ENCODE assay signal across 27 cellular contexts in genomic region chr9:111474385-111474784, GRCh38. TPM values are rescaled to one million over a fixed set of nuclear protein-coding genes. Genes with fewer than 3 reads are reported as not detected.
A peak's percentile ranks its signal among the peaks of the same experiment; 100 is the strongest.
DNase-seq lines count a peak whose midpoint lies in the region; ATAC-seq, FAIRE-seq and TF ChIP-seq lines count a peak whose summit lies in the region.
"Had no signal": no experiment of that assay in that cellular context is flagged by ENCODE, and none has a peak within 500 bp of the region (broad histone marks: within the 10 kb centered on the region; RNA-seq: fewer than 3 reads in every experiment).

No MANE protein-coding gene starts in this region.

- peaks cover 47 to 71% of the 10 kb centered on the region in 2 donors for H3K4me1 Mint-ChIP-seq in immature natural killer cell

- H3K4me3 Mint-ChIP-seq in immature natural killer cell = peak overlapping the region in 1 of 5 donors; percentile 19
- H3K4me3 Mint-ChIP-seq: activated CD4-positive, alpha-beta T cell treated with anti-CD3 and anti-CD28 coated beads for 36 hours; activated naive CD4-positive, alpha-beta T cell treated with anti-CD3 and anti-CD28 coated beads, Interleukin-2, amount 10 ng/mL, durations not matched to agents 7 days and 5 days; B cell; T-helper 17 cell had no signal

- H3K27ac ChIP-seq in HepG2 (ENCODE audit: extremely low read length, insufficient read depth, low read length) (peak overlapping the region; percentile 6), skeletal muscle tissue (ENCODE audit: low read depth, low read length) (peak overlapping the region; percentile 16)
- H3K27ac ChIP-seq: KMS-11, SK-N-MC, transverse colon had no signal

- no peak for TF ChIP-seq EP300 in HepG2 (IDR thresholded peaks at IDR 0.05; ENCODE audit: low read depth in 2 of 2, low read length in 2 of 2)
- no peak for TF ChIP-seq EP300 in HepG2 (CRISPR knock-in tag; IDR thresholded peaks at IDR 0.05; ENCODE audit: borderline replicate concordance)

- H3K9ac ChIP-seq in HepG2 (ENCODE audit: insufficient read depth, low read depth, low read length) = no peak overlapping the region
- H3K9ac ChIP-seq in skeletal muscle tissue (ENCODE audit: low read depth in 1 of 3, low read length in 3 of 3) = no peak overlapping the region
- H3K9ac ChIP-seq: KMS-11 had no signal

- H3K36me3 Mint-ChIP-seq in immature natural killer cell = no peaks in the 10 kb centered on the region

- peak; percentile 28 for DNase-seq in NCI-H510A treated with DMSO at 0.1 percent for 48 hours (lab: John Stamatoyannopoulos, UW)
- DNase-seq in NCI-H510A (lab: John Stamatoyannopoulos, UW) = no peak
- DNase-seq in NCI-H2171 (lab: John Stamatoyannopoulos, UW) = peak; percentile 10
- DNase-seq in HepG2 (ENCODE audit: low spot score) = peak; percentile 82
- DNase-seq in RPMI8226 = no peak
- no peak for DNase-seq in SIG-M5 treated with dmso at 0.1 percent for 504 hours (lab: John Stamatoyannopoulos, UW; ENCODE audit: unreplicated experiment)
- DNase-seq in immature natural killer cell = no peak
- DNase-seq: activated CD4-positive, alpha-beta T cell treated with anti-CD3 and anti-CD28 coated beads for 36 hours; activated naive CD4-positive, alpha-beta T cell treated with anti-CD3 and anti-CD28 coated beads, Interleukin-2, amount 10 ng/mL, durations not matched to agents 7 days and 5 days; amniotic stem cell; effector memory CD4-positive, alpha-beta T cell; erythroblast; left cardiac atrium; mesenchymal stem cell; NCI-H1694 treated with DMSO at 0.1 percent for 48 hours; NCI-H446; retina; stimulated activated naive CD8-positive, alpha-beta T cell treated with anti-CD3 and anti-CD28 coated beads, Interleukin-15, Interleukin-2, amounts not matched to agents 100 U/mL and 50 U/mL, for 24 hours; T-helper 17 cell; transverse colon had no signal

- no peak for TF ChIP-seq POLR2A in HepG2 (IDR thresholded peaks at IDR 0.05; ENCODE audit: insufficient read depth in 1 of 2, low read depth in 2 of 2, low read length in 2 of 2)

- peaks cover 96% of the 10 kb centered on the region for H3K79me2 ChIP-seq in HepG2 (ENCODE audit: insufficient read depth, low read length)

- H3K27ac Mint-ChIP-seq in immature natural killer cell = peak overlapping the region in 3 of 6 donors; percentile 13 to 71 (median 22)
- H3K27ac Mint-ChIP-seq: activated CD4-positive, alpha-beta T cell treated with anti-CD3 and anti-CD28 coated beads for 36 hours; activated naive CD4-positive, alpha-beta T cell treated with anti-CD3 and anti-CD28 coated beads, Interleukin-2, amount 10 ng/mL, durations not matched to agents 7 days and 5 days; B cell; T-helper 17 cell had no signal

- H3K27me3 Mint-ChIP-seq in immature natural killer cell (ENCODE audit: low read depth in 3 of 3) = peaks cover 0 to 2% (median 0%) of the 10 kb centered on the region in 3 donors
- H3K27me3 Mint-ChIP-seq: activated CD4-positive, alpha-beta T cell treated with anti-CD3 and anti-CD28 coated beads for 36 hours; activated naive CD4-positive, alpha-beta T cell treated with anti-CD3 and anti-CD28 coated beads, Interleukin-2, amount 10 ng/mL, durations not matched to agents 7 days and 5 days; B cell; T-helper 17 cell had no signal

- peaks cover 38% of the 10 kb centered on the region for H3K4me1 ChIP-seq in HepG2 (ENCODE audit: insufficient read depth, low read length)
- H3K4me1 ChIP-seq in skeletal muscle tissue (ENCODE audit: control insufficient read depth in 3 of 3, insufficient read depth in 3 of 3, low read length in 3 of 3) = peaks cover 35 to 74% (median 42%) of the 10 kb centered on the region in 3 donors

- peaks cover 48% of the 10 kb centered on the region for H4K20me1 ChIP-seq in HepG2 (ENCODE audit: insufficient read depth, low read length)

- TF ChIP-seq RAD21 in HepG2 (CRISPR knock-in tag; IDR thresholded peaks at IDR 0.05) = no peak

- BruUV-seq in HepG2 (replicated peaks; lab: Mats Ljungman, UMichigan) = TSS peak; percentile 3

- H3K27me3 ChIP-seq in HepG2 (ENCODE audit: control insufficient read depth in 1 of 2, insufficient read depth in 2 of 2, low read length in 2 of 2) (no peaks in the 10 kb centered on the region), skeletal muscle tissue (ENCODE audit: control insufficient read depth in 3 of 3, insufficient read depth in 3 of 3, low read length in 3 of 3) (no peaks in the 10 kb centered on the region)
- H3K27me3 ChIP-seq: transverse colon had no signal

- H3K4me2 ChIP-seq in HepG2 (ENCODE audit: low read depth, low read length) = peak overlapping the region; percentile 52

- 0 out of 5 replicates have a peak, but pooled peaks cover 2 to 3% of the 10 kb centered on the region in 2 experiments for H3K36me3 ChIP-seq in HepG2 (replicated peaks in 1 of 2; ENCODE audit: control insufficient read depth in 1 of 2, insufficient read depth in 2 of 2, low read length in 2 of 2)
- H3K36me3 ChIP-seq in skeletal muscle tissue (ENCODE audit: control insufficient read depth in 3 of 3, insufficient read depth in 3 of 3, low read length in 3 of 3) = no peaks in the 10 kb centered on the region
- H3K36me3 ChIP-seq: transverse colon had no signal

- H3K9me3 ChIP-seq in HepG2 (ENCODE audit: low read length) (no peaks in the 10 kb centered on the region), skeletal muscle tissue (ENCODE audit: control insufficient read depth in 3 of 3, low read length in 3 of 3) (no peaks in the 10 kb centered on the region)
- H3K9me3 ChIP-seq: transverse colon had no signal

- WGBS in HepG2 (ENCODE audit: low lambda C conversion rate) = 4% methylated on average over 3 of the region's 3 CpGs

- TF ChIP-seq CTCF in HepG2 (CRISPR knock-in tag; IDR thresholded peaks at IDR 0.05) = no peak

- POLR2A ChIA-PET in HepG2 (lab: Yijun Ruan, JAX) = interaction anchor here (1.4 kb wide), 1 partner anchor 9 kb away, joined by 5 read pairs; no protein-coding TSS in a partner anchor

- intact Hi-C loops in HepG2 (cut with micrococcal nuclease; ENCODE audit: unreplicated experiment) = no loop called here

- FAIRE-seq in HepG2 (lab: Jason Lieb, UNC) = peak; percentile 90
- FAIRE-seq: colon, GM12891, HTR-8/SVneo had no signal

- in situ Hi-C loops in HepG2 (cut with HindIII; ENCODE audit: extremely low pct_ligation_motif_present, low pct_unique_long_range_greater_than_20kb) = no loop called here

- no peaks in the 10 kb centered on the region for H3K9me3 Mint-ChIP-seq in immature natural killer cell
- H3K9me3 Mint-ChIP-seq: activated naive CD4-positive, alpha-beta T cell treated with anti-CD3 and anti-CD28 coated beads, Interleukin-2, amount 10 ng/mL, durations not matched to agents 7 days and 5 days had no signal

- H2AFZ ChIP-seq in HepG2 (ENCODE audit: low read length) = no peak overlapping the region

- ATAC-seq in HepG2 = peak; percentile 97
- ATAC-seq: activated CD4-positive, alpha-beta T cell treated with anti-CD3 and anti-CD28 coated beads for 36 hours; stimulated activated naive CD8-positive, alpha-beta T cell treated with anti-CD3 and anti-CD28 coated beads, Interleukin-15, Interleukin-2, amounts not matched to agents 100 U/mL and 50 U/mL, for 24 hours; T-helper 17 cell had no signal

- H3K4me3 ChIP-seq in HepG2 (replicated peaks in 1 of 3; ENCODE audit: insufficient read depth in 1 of 3, low read depth in 2 of 3, low read length in 3 of 3) (no peak overlapping the region), skeletal muscle tissue (ENCODE audit: low read length in 3 of 3) (no peak overlapping the region)
- H3K4me3 ChIP-seq: SK-N-MC, transverse colon had no signal

- CTCF ChIA-PET in HepG2 (lab: Yijun Ruan, JAX; ENCODE audit: low intra/inter-chr PET ratio, low total read pairs) = no interaction called here

RNA-seq across cellular contexts. Expression of gene ECPAS, which starts 9.8 kb away (rescaled TPM):
- total RNA-seq in HepG2 (2016; rRNA removed; fragmentation: Illumina TruSeq; extraction: Trizol) = 58.0 and 81.7 TPM in 2 replicates
- 16.5 and 19.4 TPM in 2 replicates for total RNA-seq in HepG2 (2016; cell fraction: cytosol; rRNA removed; fragmentation: Illumina TruSeq; extraction: Trizol; ENCODE audit: low read depth)
- total RNA-seq in HepG2 (2016; cell fraction: insoluble cytoplasmic fraction; rRNA removed; fragmentation: Illumina TruSeq; extraction: Trizol) = 61.7 and 85.2 TPM in 2 replicates
- total RNA-seq in HepG2 (2016; cell fraction: membrane; rRNA removed; fragmentation: Illumina TruSeq; extraction: Trizol) = 25.2 and 25.7 TPM in 2 replicates
- 62.2 and 69.4 TPM in 2 replicates for total RNA-seq in HepG2 (2016; cell fraction: nucleus; rRNA removed; fragmentation: Illumina TruSeq; extraction: Trizol)
- 35.3 and 37.3 TPM in 2 replicates for polyA plus RNA-seq in HepG2 (2011; rRNA removed)
- 14.0 and 19.7 TPM in 2 replicates for polyA plus RNA-seq in HepG2 (2011; cell fraction: cytosol; rRNA removed)
- polyA plus RNA-seq in HepG2 (2011; cell fraction: nucleus; rRNA removed) = 50.5 and 56.3 TPM in 2 replicates
- 43.2 and 54.3 TPM in 2 replicates for polyA plus RNA-seq in HepG2 (2012)
- 2.2 and 2.5 TPM in 2 replicates for polyA plus RNA-seq in HepG2 (2016; cell fraction: cytosol; fragmentation: Illumina TruSeq; extraction: Trizol; ENCODE audit: low read depth)
- 45.7 and 50.1 TPM in 2 replicates for polyA plus RNA-seq in HepG2 (2016; cell fraction: insoluble cytoplasmic fraction; fragmentation: Illumina TruSeq; extraction: Trizol; ENCODE audit: low read depth)
- 6.0 and 8.2 TPM in 2 replicates for polyA plus RNA-seq in HepG2 (2016; cell fraction: membrane; fragmentation: Illumina TruSeq; extraction: Trizol; ENCODE audit: low read depth)
- polyA plus RNA-seq in HepG2 (2016; cell fraction: nucleus; fragmentation: Illumina TruSeq; extraction: Trizol; ENCODE audit: insufficient read depth, low read depth) = 45.4 and 52.1 TPM in 2 replicates
- polyA minus RNA-seq in HepG2 (2011; rRNA and poly(A)+ RNA removed; ENCODE audit: low replicate concordance) = 61.8 and 69.9 TPM in 2 replicates
- polyA minus RNA-seq in HepG2 (2011; cell fraction: cytosol; rRNA and poly(A)+ RNA removed) = 69.1 and 80.5 TPM in 2 replicates
- polyA minus RNA-seq in HepG2 (2011; cell fraction: nucleus; rRNA and poly(A)+ RNA removed) = 141 and 183 TPM in 2 replicates
- total RNA-seq in skeletal muscle tissue = 162 TPM
- 10 to 100 TPM in 2 of 3 donors, 1 to 10 TPM in 1; 7.0 to 12.6 (median 10.4) TPM for polyA plus RNA-seq in immature natural killer cell

RNA-seq across cellular contexts. Expression of gene ZNF483, which starts 50.6 kb away (rescaled TPM):
- 9.5 and 15.7 TPM in 2 replicates for total RNA-seq in HepG2 (2016; rRNA removed; fragmentation: Illumina TruSeq; extraction: Trizol)
- 10.6 and 15.0 TPM in 2 replicates for total RNA-seq in HepG2 (2016; cell fraction: cytosol; rRNA removed; fragmentation: Illumina TruSeq; extraction: Trizol; ENCODE audit: low read depth)
- 7.7 and 14.2 TPM in 2 replicates for total RNA-seq in HepG2 (2016; cell fraction: insoluble cytoplasmic fraction; rRNA removed; fragmentation: Illumina TruSeq; extraction: Trizol)
- 6.0 and 8.2 TPM in 2 replicates for total RNA-seq in HepG2 (2016; cell fraction: membrane; rRNA removed; fragmentation: Illumina TruSeq; extraction: Trizol)
- 9.4 and 10.0 TPM in 2 replicates for total RNA-seq in HepG2 (2016; cell fraction: nucleus; rRNA removed; fragmentation: Illumina TruSeq; extraction: Trizol)
- 1.4 and 2.0 TPM in 2 replicates for polyA plus RNA-seq in HepG2 (2011; rRNA removed)
- polyA plus RNA-seq in HepG2 (2011; cell fraction: cytosol; rRNA removed) = 0.50 and 0.87 TPM in 2 replicates
- polyA plus RNA-seq in HepG2 (2011; cell fraction: nucleus; rRNA removed) = 0.93 and 1.8 TPM in 2 replicates
- 1.2 and 1.3 TPM in 2 replicates for polyA plus RNA-seq in HepG2 (2012)
- polyA plus RNA-seq in HepG2 (2016; cell fraction: cytosol; fragmentation: Illumina TruSeq; extraction: Trizol; ENCODE audit: low read depth) = 0.29 and 0.40 TPM in 2 replicates
- polyA plus RNA-seq in HepG2 (2016; cell fraction: insoluble cytoplasmic fraction; fragmentation: Illumina TruSeq; extraction: Trizol; ENCODE audit: low read depth) = 0.85 and 1.6 TPM in 2 replicates
- 0.57 and 0.60 TPM in 2 replicates for polyA plus RNA-seq in HepG2 (2016; cell fraction: membrane; fragmentation: Illumina TruSeq; extraction: Trizol; ENCODE audit: low read depth)
- polyA plus RNA-seq in HepG2 (2016; cell fraction: nucleus; fragmentation: Illumina TruSeq; extraction: Trizol; ENCODE audit: insufficient read depth, low read depth) = 1.8 and 2.5 TPM in 2 replicates
- polyA minus RNA-seq in HepG2 (2011; rRNA and poly(A)+ RNA removed; ENCODE audit: low replicate concordance) = 6.2 TPM in 1 of 2 replicates, not detected in the other
- polyA minus RNA-seq in HepG2 (2011; cell fraction: cytosol; rRNA and poly(A)+ RNA removed) = 3.0 and 3.3 TPM in 2 replicates
- polyA minus RNA-seq in HepG2 (2011; cell fraction: nucleus; rRNA and poly(A)+ RNA removed) = 13.4 and 23.1 TPM in 2 replicates
- 8.9 TPM for total RNA-seq in skeletal muscle tissue
- 1 to 10 TPM; 1.2 to 2.7 (median 2.1) TPM for polyA plus RNA-seq in immature natural killer cell

Comparison
In these comparisons a context has a peak if more than half of its experiments do, and no peak if none do; other contexts are left out.
1. DNase-seq: peak in NCI-H510A treated with DMSO at 0.1 percent for 48 hours (single experiment), NCI-H2171 (single experiment) and HepG2 (single experiment); none in NCI-H510A (single experiment), RPMI8226 (single experiment), SIG-M5 treated with dmso at 0.1 percent for 504 hours (single experiment) and immature natural killer cell (0 of 3).